Comparison of ENCODE assay signal across 8 cellular contexts in the genomic region with DNA sequence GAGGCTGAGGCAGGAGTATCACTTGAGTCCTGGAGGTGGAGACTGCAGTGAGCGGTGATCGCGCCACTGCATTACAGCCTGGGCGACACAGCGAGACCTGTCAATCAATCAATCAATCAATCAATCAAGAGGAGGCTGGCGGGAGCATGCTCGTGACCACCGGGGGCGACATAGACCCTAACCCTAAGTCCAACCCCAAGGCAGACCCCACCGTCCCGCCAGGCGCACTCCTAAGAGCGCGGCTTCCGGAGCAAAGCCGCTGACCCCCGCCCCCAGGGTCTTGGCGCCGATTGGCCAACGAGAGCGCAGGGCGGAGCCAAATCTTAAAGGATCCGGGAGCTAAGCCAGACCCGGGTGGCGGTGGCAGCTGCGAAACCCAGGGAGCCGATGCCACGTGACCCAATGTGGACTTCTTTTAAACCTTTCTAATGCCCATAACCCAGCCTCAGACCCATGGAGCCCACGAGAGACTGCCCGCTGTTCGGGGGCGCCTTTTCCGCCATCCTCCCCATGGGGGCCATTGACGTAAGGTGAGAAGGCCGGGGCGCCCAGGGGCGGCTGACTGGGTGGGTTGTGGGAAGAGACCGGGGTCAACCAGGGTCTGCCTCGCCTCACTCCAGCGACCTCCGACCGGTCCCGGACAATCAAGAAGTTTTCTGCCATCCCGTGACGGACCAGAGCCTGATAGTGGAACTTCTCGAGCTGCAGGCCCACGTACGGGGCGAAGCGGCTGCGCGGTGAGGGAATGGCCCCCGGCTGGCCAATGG. TPM values are rescaled to one million over a fixed set of nuclear protein-coding genes. Genes with fewer than 3 reads are reported as not detected.
DNase-seq lines count a peak whose midpoint lies in the region; ATAC-seq and TF ChIP-seq lines count a peak whose summit lies in the region.

A gene with protein sequence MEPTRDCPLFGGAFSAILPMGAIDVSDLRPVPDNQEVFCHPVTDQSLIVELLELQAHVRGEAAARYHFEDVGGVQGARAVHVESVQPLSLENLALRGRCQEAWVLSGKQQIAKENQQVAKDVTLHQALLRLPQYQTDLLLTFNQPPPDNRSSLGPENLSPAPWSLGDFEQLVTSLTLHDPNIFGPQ (plus strand): TSS at position 335 of the 767 bp plus-strand sequence. CDS start 119 bp downstream, at position 454.

- peaks cover 6% of the 10 kb centered on the region for H3K36me3 Mint-ChIP-seq in nephron progenitor cell (ENCODE audit: low read depth)
- H3K36me3 Mint-ChIP-seq in stimulated activated naive CD8-positive, alpha-beta T cell treated with anti-CD3 and anti-CD28 coated beads, Interleukin-15, Interleukin-2, amounts not matched to agents 100 ng/mL and 50 ng/mL, for 24 hours (ENCODE audit: low read depth): no peaks in the 10 kb centered on the region

- ATAC-seq in GM21717 (IDR thresholded peaks at IDR 0.05; ENCODE audit: unreplicated experiment): peak; percentile 79

- no peaks in the 10 kb centered on the region for H3K9me3 Mint-ChIP-seq in nephron progenitor cell
- no peaks in the 10 kb centered on the region for H3K9me3 Mint-ChIP-seq in stimulated activated naive CD8-positive, alpha-beta T cell treated with anti-CD3 and anti-CD28 coated beads, Interleukin-15, Interleukin-2, amounts not matched to agents 100 ng/mL and 50 ng/mL, for 24 hours

- peak within 1 kb of the TSS; percentile 90 for H3K4me3 Mint-ChIP-seq in nephron progenitor cell
- H3K4me3 Mint-ChIP-seq in stimulated activated naive CD8-positive, alpha-beta T cell treated with anti-CD3 and anti-CD28 coated beads, Interleukin-15, Interleukin-2, amounts not matched to agents 100 ng/mL and 50 ng/mL, for 24 hours: peak within 1 kb of the TSS; percentile 94

- peak; percentile 73 for TF ChIP-seq POLR2A in Raji (IDR thresholded peaks at IDR 0.05; ENCODE audit: insufficient read depth, low read depth, low read length)

- DNase-seq in DMS53 (lab: John Stamatoyannopoulos, UW): peak; percentile 95
- DNase-seq in Kasumi-1 (lab: John Stamatoyannopoulos, UW): peak; percentile 60 to 71
- DNase-seq in activated effector memory CD4-positive, alpha-beta T cell treated with anti-CD3 and anti-CD28 coated beads, Interleukin-2, amount 50 U/mL, for 16 hours: peak; percentile 94
- DNase-seq in fibroblast of the aortic adventitia (ENCODE audit: low read depth): peak; percentile 80
- peak; percentile 91 for DNase-seq in nephron progenitor cell

- TF ChIP-seq CTCF in fibroblast of the aortic adventitia (IDR thresholded peaks at IDR 0.05; ENCODE audit: insufficient read depth, low read length) (no peak), nephron progenitor cell (IDR thresholded peaks at IDR 0.05) (no peak)

- peak within 1 kb of the TSS; percentile 89 for H3K27ac Mint-ChIP-seq in nephron progenitor cell
- H3K27ac Mint-ChIP-seq in stimulated activated naive CD8-positive, alpha-beta T cell treated with anti-CD3 and anti-CD28 coated beads, Interleukin-15, Interleukin-2, amounts not matched to agents 100 ng/mL and 50 ng/mL, for 24 hours: peak within 1 kb of the TSS; percentile 93

- H3K27me3 Mint-ChIP-seq in nephron progenitor cell (ENCODE audit: low read depth, poor library complexity): no peaks in the 10 kb centered on the region
- H3K27me3 Mint-ChIP-seq in stimulated activated naive CD8-positive, alpha-beta T cell treated with anti-CD3 and anti-CD28 coated beads, Interleukin-15, Interleukin-2, amounts not matched to agents 100 ng/mL and 50 ng/mL, for 24 hours: no peaks in the 10 kb centered on the region

- H3K4me1 Mint-ChIP-seq in nephron progenitor cell: peaks cover 34% of the 10 kb centered on the region
- H3K4me1 Mint-ChIP-seq in stimulated activated naive CD8-positive, alpha-beta T cell treated with anti-CD3 and anti-CD28 coated beads, Interleukin-15, Interleukin-2, amounts not matched to agents 100 ng/mL and 50 ng/mL, for 24 hours (ENCODE audit: low read depth): peaks cover 30% of the 10 kb centered on the region

- H3K4me3 ChIP-seq in fibroblast of the aortic adventitia (ENCODE audit: low read depth, low read length): peak within 1 kb of the TSS; percentile 89

RNA-seq across cellular contexts. Expression of the gene that starts here (rescaled TPM):
- 11.0 and 11.4 TPM in 2 replicates for total RNA-seq in fibroblast of the aortic adventitia (ENCODE audit: low replicate concordance)

Comparison
In these comparisons a context has a peak if more than half of its experiments do, and no peak if none do; other contexts are left out.
1. Peak in every context shown above with its lines: DNase-seq, ATAC-seq and H3K4me3 ChIP-seq.